Comparison of ENCODE assay signal across 9 cellular contexts in genomic region chr4:100190643-100191600, GRCh38. TPM values are rescaled to one million over a fixed set of nuclear protein-coding genes. Genes with fewer than 3 reads are reported as not detected.
DNase-seq lines count a peak whose midpoint lies in the region; ATAC-seq lines count a peak whose summit lies in the region.
"Had no signal": no experiment of that assay in that cellular context is flagged by ENCODE, and none has a peak within 500 bp of the region (broad histone marks: within the 10 kb centered on the region; RNA-seq: fewer than 3 reads in every experiment).

No MANE protein-coding gene starts in this region.

- H2BK5ac ChIP-seq in neuronal stem cell (ENCODE audit: low read length): no peak overlapping the region

- peak overlapping the region; percentile 72 for H3K18ac ChIP-seq in neuronal stem cell (ENCODE audit: low read length)

- H3K4me3 ChIP-seq in SJCRH30 (peak overlapping the region; percentile 63), neuronal stem cell (ENCODE audit: low read length in 2 of 2) (peak overlapping the region; percentile 21 to 84)

- no peak overlapping the region for H3K4ac ChIP-seq in neuronal stem cell (ENCODE audit: low read length)

- H3K4me1 ChIP-seq in SJCRH30 (peaks cover 14% of the 10 kb centered on the region; the same call in 1 of the 2 replicates), neuronal stem cell (ENCODE audit: control insufficient read depth in 2 of 2, insufficient read depth in 1 of 2, low read depth in 1 of 2, low read length in 2 of 2) (peaks cover 0 to 4% of the 10 kb centered on the region in 2 donors)

- no peak overlapping the region for H2BK120ac ChIP-seq in neuronal stem cell (ENCODE audit: low read depth, low read length)

- no peaks in the 10 kb centered on the region for H3K9me3 ChIP-seq in SJCRH30 (replicated peaks)
- H3K9me3 ChIP-seq in neuronal stem cell (replicated peaks in 1 of 2; ENCODE audit: control insufficient read depth in 2 of 2, insufficient read depth in 1 of 2, low read depth in 1 of 2, low read length in 2 of 2): no peaks in the 10 kb centered on the region

- peak; percentile 8 for ATAC-seq in GM21786 (IDR thresholded peaks at IDR 0.05; ENCODE audit: unreplicated experiment)
- ATAC-seq in GM21423 (IDR thresholded peaks at IDR 0.05; ENCODE audit: unreplicated experiment): no peak
- ATAC-seq in GM21360 (IDR thresholded peaks at IDR 0.05; ENCODE audit: unreplicated experiment): no peak
- ATAC-seq in GM21619 (IDR thresholded peaks at IDR 0.05; ENCODE audit: unreplicated experiment): no peak

- H3K36me3 ChIP-seq in SJCRH30 (no peaks in the 10 kb centered on the region), neuronal stem cell (replicated peaks in 1 of 2; ENCODE audit: control insufficient read depth in 2 of 2, insufficient read depth in 2 of 2, low read length in 2 of 2) (no peaks in the 10 kb centered on the region)

- DNase-seq in SJCRH30 (peak; percentile 71 to 78), fibroblast of peridontal ligament (ENCODE audit: extremely low read depth) (peak; percentile 58), neuronal stem cell (ENCODE audit: low spot score) (peak; percentile 36), 8988T (no peak)

- H2BK15ac ChIP-seq in neuronal stem cell (ENCODE audit: low read length): peak overlapping the region; percentile 7

- H3K79me1 ChIP-seq in neuronal stem cell (ENCODE audit: low read depth, low read length): no peaks in the 10 kb centered on the region

- H3K4me2 ChIP-seq in neuronal stem cell (ENCODE audit: insufficient read depth, low read length, poor library complexity, severe bottlenecking): peak overlapping the region; percentile 90

- H2BK12ac ChIP-seq in neuronal stem cell (ENCODE audit: low read length): no peak overlapping the region

- H3K23ac ChIP-seq in neuronal stem cell (ENCODE audit: low read depth, low read length, poor library complexity): no peak overlapping the region

- no CpG with 5 or more reads among the region's 37 CpGs for WGBS in neuronal stem cell (ENCODE audit: extremely low coverage in 2 of 2, insufficient read length in 2 of 2, insufficient replicate concordance in 1 of 2), 2 donors

- H3K27me3 ChIP-seq in SJCRH30 (no peaks in the 10 kb centered on the region), neuronal stem cell (ENCODE audit: control insufficient read depth in 3 of 3, insufficient read depth in 3 of 3, low read depth in 1 of 3, low read length in 3 of 3) (peaks cover 0 to 59% (median 0%) of the 10 kb centered on the region in 3 experiments)

- no peak overlapping the region for H3K9ac ChIP-seq in neuronal stem cell (ENCODE audit: low read depth, low read length, poor library complexity)

- no peak overlapping the region for H4K91ac ChIP-seq in neuronal stem cell (ENCODE audit: low read depth, low read length, poor library complexity)

- H3K27ac ChIP-seq in SJCRH30 (peak overlapping the region; percentile 66), neuronal stem cell (replicated peaks; ENCODE audit: low read length) (no peak overlapping the region)

- no peak overlapping the region for H4K8ac ChIP-seq in neuronal stem cell (ENCODE audit: low read depth, low read length)

- no peak overlapping the region for H2AK5ac ChIP-seq in neuronal stem cell (ENCODE audit: low read depth, low read length)

- H3K14ac ChIP-seq in neuronal stem cell (ENCODE audit: low read length): no peak overlapping the region

- peak overlapping the region; percentile 95 for H2AFZ ChIP-seq in neuronal stem cell (ENCODE audit: low read length)

RNA-seq across cellular contexts. Expression of gene DDIT4L, which starts 0.7 kb away (rescaled TPM):
- 7.3 and 8.4 TPM in 2 replicates for total RNA-seq in SJCRH30 (2014; rRNA removed; shearing (Covaris generic))
- polyA plus RNA-seq in neuronal stem cell (2013, experiment 1 of 2): 10.1 TPM
- 10.3 TPM for polyA plus RNA-seq in neuronal stem cell (2013, experiment 2 of 2)
- total RNA-seq: RPMI7951 had no signal
